Comparison of ENCODE assay signal across 17 cellular contexts in the genomic region with DNA sequence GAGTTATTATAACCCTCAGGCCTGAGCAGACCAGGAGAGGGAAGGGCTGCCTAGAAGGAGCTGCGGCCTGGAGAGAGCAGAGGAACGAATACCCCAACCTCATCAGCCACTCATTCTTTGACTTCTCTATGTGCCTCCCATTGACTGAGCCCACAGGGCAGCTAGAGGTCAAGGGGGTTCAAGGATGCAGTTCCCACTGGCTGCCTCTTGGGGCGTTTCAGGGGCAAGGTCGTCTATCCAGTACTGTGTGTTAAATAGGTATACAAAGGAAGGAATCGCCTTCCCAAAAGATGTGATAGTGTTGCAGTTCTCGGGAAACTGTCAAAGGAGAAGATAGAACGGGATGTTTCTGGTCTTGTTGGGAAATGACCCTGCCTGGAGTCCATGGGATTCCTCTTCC.
DNase-seq lines count a peak whose midpoint lies in the region; ATAC-seq, FAIRE-seq and TF ChIP-seq lines count a peak whose summit lies in the region.
"Had no signal": no experiment of that assay in that cellular context is flagged by ENCODE, and none has a peak within 500 bp of the region (broad histone marks: within the 10 kb centered on the region; RNA-seq: fewer than 3 reads in every experiment).

No MANE protein-coding gene starts in this region.

- H3K4me3 ChIP-seq in SK-N-SH (ENCODE audit: low read depth in 2 of 2, low read length in 1 of 2) (no peak overlapping the region), H7 (ENCODE audit: insufficient read depth, low read depth, low read length) (no peak overlapping the region), K562 (no peak overlapping the region), mucosa of descending colon (no peak overlapping the region)
- H3K4me3 ChIP-seq: A549, upper lobe of left lung had no signal

- H3F3A ChIP-seq in SK-N-SH (replicated peaks; ENCODE audit: insufficient read depth): no peaks in the 10 kb centered on the region

- CTCF ChIA-PET in SK-N-SH (lab: Yijun Ruan, JAX) (interaction anchor here (1.1 kb wide), 1 partner anchor 9 kb away, joined by 4 read pairs; no protein-coding TSS in a partner anchor), K562 (lab: Yijun Ruan, JAX; ENCODE audit: low intra/inter-chr PET ratio) (no interaction called here)

- H3K36me3 ChIP-seq in SK-N-SH (replicated peaks in 1 of 2; ENCODE audit: control insufficient read depth in 1 of 2, insufficient read depth in 2 of 2, low read length in 1 of 2): no peaks in the 10 kb centered on the region
- no peaks in the 10 kb centered on the region for H3K36me3 ChIP-seq in H7 (replicated peaks; ENCODE audit: control insufficient read depth, insufficient read depth, low read length)
- H3K36me3 ChIP-seq in K562 (ENCODE audit: control insufficient read depth, insufficient read depth, low read length): no peaks in the 10 kb centered on the region
- H3K36me3 ChIP-seq in mucosa of descending colon (ENCODE audit: low read depth): no peaks in the 10 kb centered on the region
- H3K36me3 ChIP-seq: upper lobe of left lung had no signal

- no peak for TF ChIP-seq EP300 in SK-N-SH (IDR thresholded peaks at IDR 0.05; ENCODE audit: borderline replicate concordance in 1 of 2, low read depth in 1 of 2, low read length in 1 of 2)
- TF ChIP-seq EP300 in K562 (IDR thresholded peaks at IDR 0.05; ENCODE audit: low read length): no peak

- no TSS peak for BruUV-seq in K562 (replicated peaks; lab: Mats Ljungman, UMichigan)

- H3K9me3 ChIP-seq in SK-N-SH (no peaks in the 10 kb centered on the region), K562 (replicated peaks; ENCODE audit: control insufficient read depth, insufficient read depth, low read depth, low read length) (no peaks in the 10 kb centered on the region), mucosa of descending colon (no peaks in the 10 kb centered on the region)
- H3K9me3 ChIP-seq: A549, upper lobe of left lung had no signal

- H3K9ac ChIP-seq in SK-N-SH (no peak overlapping the region), K562 (ENCODE audit: insufficient read depth in 1 of 2, low read depth in 2 of 2, low read length in 2 of 2) (no peak overlapping the region)

- TF ChIP-seq CTCF in SK-N-SH (IDR thresholded peaks at IDR 0.05): peak; percentile 37; the same call in 1 of the 2 replicates
- TF ChIP-seq CTCF in K562 (IDR thresholded peaks at IDR 0.05 in 2 of 3, conservative IDR thresholded peaks at IDR 0.05 in 1 of 3; ENCODE audit: insufficient read depth in 2 of 3, low read depth in 1 of 3, low read length in 3 of 3): peak; percentile 43 to 69 (median 45)
- no peak for TF ChIP-seq CTCF in mucosa of descending colon (IDR thresholded peaks at IDR 0.05)

- POLR2A ChIA-PET in SK-N-SH (lab: Yijun Ruan, JAX): no interaction called here
- POLR2A ChIA-PET in K562 (lab: Yijun Ruan, JAX): interaction anchor here (1.2 kb wide), 1 partner anchor 9 kb away, joined by 4 read pairs; no protein-coding TSS in a partner anchor

- TF ChIP-seq RAD21 in SK-N-SH (IDR thresholded peaks at IDR 0.05; ENCODE audit: low read length) (no peak), K562 (CRISPR knock-in tag; conservative IDR thresholded peaks at IDR 0.05 in 1 of 2, IDR thresholded peaks at IDR 0.05 in 1 of 2) (no peak)

- no peaks in the 10 kb centered on the region; the same call in 1 of the 2 replicates for H3K27me3 ChIP-seq in SK-N-SH (ENCODE audit: insufficient read depth)
- no peaks in the 10 kb centered on the region; the same call in 1 of the 2 replicates for H3K27me3 ChIP-seq in H7 (ENCODE audit: control insufficient read depth, insufficient read depth, low read length)
- peaks cover 0 to 11% of the 10 kb centered on the region in 2 experiments; a peak in 2 of 5 replicates for H3K27me3 ChIP-seq in K562 (ENCODE audit: control insufficient read depth in 2 of 2, insufficient read depth in 2 of 2, low read length in 2 of 2)
- H3K27me3 ChIP-seq: upper lobe of left lung had no signal

- H4K20me1 ChIP-seq in SK-N-SH (ENCODE audit: insufficient read depth) (no peaks in the 10 kb centered on the region), K562 (replicated peaks; ENCODE audit: control insufficient read depth, insufficient read depth, low read length) (no peaks in the 10 kb centered on the region)

- DNase-seq in SK-N-SH (peak; percentile 31), H7 (peak; percentile 79), K562 (ENCODE audit: extremely low read depth in 1 of 4, low spot score in 3 of 4) (peak; percentile 39 to 57 (median 53)), mucosa of descending colon (no peak), NCI-H2196 (lab: John Stamatoyannopoulos, UW; ENCODE audit: unreplicated experiment) (no peak)
- DNase-seq: activated CD8-positive, alpha-beta memory T cell treated with anti-CD3 and anti-CD28 coated beads for 24 hours; DMS 273 treated with DMSO at 0.1 percent for 48 hours; NCI-H1048; NCI-H748 treated with DMSO at 0.1 percent for 48 hours; upper lobe of left lung had no signal

- H3K4me2 ChIP-seq in SK-N-SH: no peak overlapping the region
- no peak overlapping the region for H3K4me2 ChIP-seq in K562 (ENCODE audit: insufficient read depth, low read length)
- H3K4me2 ChIP-seq: A549 had no signal

- no peaks in the 10 kb centered on the region for H3K9me1 ChIP-seq in K562 (ENCODE audit: control insufficient read depth, insufficient read depth, low read length)

- H3K9me2 ChIP-seq in SK-N-SH: no peaks in the 10 kb centered on the region

- no peak overlapping the region for H2AFZ ChIP-seq in SK-N-SH (ENCODE audit: low read depth)
- H2AFZ ChIP-seq in K562 (ENCODE audit: low read depth, low read length): no peak overlapping the region

- in situ Hi-C loops in K562 (cut with MboI): no loop called here

- no peak overlapping the region for H3K27ac ChIP-seq in SK-N-SH (ENCODE audit: low read depth in 2 of 2, low read length in 1 of 2)
- H3K27ac ChIP-seq in K562 (ENCODE audit: extremely low read depth, low read depth, low read length): no peak overlapping the region
- H3K27ac ChIP-seq: A549 had no signal

- ATAC-seq in SK-N-SH treated with all-trans-retinoic acid at 6 μM for 48 hours (no peak), K562 (peak; percentile 92), mucosa of descending colon (peak; percentile 60), GM21825 (IDR thresholded peaks at IDR 0.05; ENCODE audit: unreplicated experiment) (no peak), HG03175 (IDR thresholded peaks at IDR 0.05; ENCODE audit: unreplicated experiment) (no peak)
- ATAC-seq: A549; activated naive CD4-positive, alpha-beta T cell treated with anti-CD3 and anti-CD28 coated beads, Interleukin-2, amount 50 U/mL, for 72 hours had no signal

- peak; percentile 79 for FAIRE-seq in K562 (lab: Jason Lieb, UNC)
- FAIRE-seq: A549, GM18507, islet of Langerhans had no signal

- TF ChIP-seq POLR2A in K562 (conservative IDR thresholded peaks at IDR 0.05): no peak

- intact Hi-C loops in K562 (cut with micrococcal nuclease) (no loop called here), mucosa of descending colon (cut with DNase I, micrococcal nuclease) (no loop called here)

- H3K4me1 ChIP-seq in SK-N-SH (ENCODE audit: control insufficient read depth in 1 of 2, insufficient read depth in 2 of 2, low read depth in 1 of 2, low read length in 1 of 2): no peaks in the 10 kb centered on the region
- peaks cover 0 to 11% of the 10 kb centered on the region in 2 experiments; a peak in 2 of 5 replicates for H3K4me1 ChIP-seq in K562 (replicated peaks in 1 of 2; ENCODE audit: control insufficient read depth in 2 of 2, insufficient read depth in 2 of 2, low read length in 2 of 2)
- no peaks in the 10 kb centered on the region for H3K4me1 ChIP-seq in mucosa of descending colon (ENCODE audit: low read depth)
- H3K4me1 ChIP-seq: A549, upper lobe of left lung had no signal

- H3K79me2 ChIP-seq in SK-N-SH (ENCODE audit: insufficient read depth) (no peaks in the 10 kb centered on the region), K562 (ENCODE audit: control insufficient read depth, insufficient read depth, low read length) (no peaks in the 10 kb centered on the region)

- WGBS in SK-N-SH (ENCODE audit: low lambda C conversion rate): 13% methylated on average over 6 of the region's 7 CpGs
- WGBS in K562 (ENCODE audit: insufficient coverage, low coverage, missing lambda C conversion rate): 0% methylated on average over 7 of the region's 7 CpGs

TF ChIP-seq in SK-N-SH, 30 proteins besides CTCF, POLR2A, EP300 and RAD21 (continues in another document):
- TF ChIP-seq GABPA (IDR thresholded peaks at IDR 0.05; ENCODE audit: low read depth): no peak
- no peak for TF ChIP-seq GATA2 (CRISPR knock-in tag; IDR thresholded peaks at IDR 0.05)
- no peak for TF ChIP-seq RXRA (IDR thresholded peaks at IDR 0.05; ENCODE audit: borderline replicate concordance, low read depth)

TF ChIP-seq in SK-N-SH treated with all-trans-retinoic acid at 6 μM for 48 hours, 23 proteins besides CTCF, POLR2A, EP300 and RAD21 (continues in another document):
- TF ChIP-seq ESRRG (CRISPR knock-in tag; IDR thresholded peaks at IDR 0.05): no peak
- TF ChIP-seq ZFP30 (CRISPR knock-in tag; IDR thresholded peaks at IDR 0.05): no peak
- no peak for TF ChIP-seq ZNF8 (CRISPR knock-in tag; IDR thresholded peaks at IDR 0.05)
- no peak for TF ChIP-seq SNAI2 (CRISPR knock-in tag; IDR thresholded peaks at IDR 0.05)

TF ChIP-seq in K562, 482 proteins besides CTCF, POLR2A, EP300 and RAD21 (continues in another document):
- TF ChIP-seq MAFG (tag; conservative IDR thresholded peaks at IDR 0.05) (no peak), ZNF668 (CRISPR knock-in tag; IDR thresholded peaks at IDR 0.05) (no peak), SMARCE1 (IDR thresholded peaks at IDR 0.05) (no peak), SNIP1 (IDR thresholded peaks at IDR 0.05; ENCODE audit: low read depth) (no peak), CXXC5 (CRISPR knock-in tag; IDR thresholded peaks at IDR 0.05) (no peak), SPI1 (IDR thresholded peaks at IDR 0.05; ENCODE audit: borderline replicate concordance, low read depth, low read length) (no peak), KAT8 (IDR thresholded peaks at IDR 0.05; ENCODE audit: low read depth) (no peak), ZNF41 (CRISPR knock-in tag; conservative IDR thresholded peaks at IDR 0.05) (no peak)
- TF ChIP-seq, protein P1, sequence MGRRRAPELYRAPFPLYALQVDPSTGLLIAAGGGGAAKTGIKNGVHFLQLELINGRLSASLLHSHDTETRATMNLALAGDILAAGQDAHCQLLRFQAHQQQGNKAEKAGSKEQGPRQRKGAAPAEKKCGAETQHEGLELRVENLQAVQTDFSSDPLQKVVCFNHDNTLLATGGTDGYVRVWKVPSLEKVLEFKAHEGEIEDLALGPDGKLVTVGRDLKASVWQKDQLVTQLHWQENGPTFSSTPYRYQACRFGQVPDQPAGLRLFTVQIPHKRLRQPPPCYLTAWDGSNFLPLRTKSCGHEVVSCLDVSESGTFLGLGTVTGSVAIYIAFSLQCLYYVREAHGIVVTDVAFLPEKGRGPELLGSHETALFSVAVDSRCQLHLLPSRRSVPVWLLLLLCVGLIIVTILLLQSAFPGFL (CRISPR knock-in tag; IDR thresholded peaks at IDR 0.05): no peak

Comparison
In these comparisons a context has a peak if more than half of its experiments do, and no peak if none do; other contexts are left out.
1. DNase-seq: peak in SK-N-SH (single experiment), H7 (single experiment) and K562 (4 of 4); none in mucosa of descending colon (0 of 3) and NCI-H2196 (single experiment).
2. ATAC-seq: peak in K562 (single experiment) and mucosa of descending colon (single experiment); none in SK-N-SH treated with all-trans-retinoic acid at 6 μM for 48 hours (single experiment), GM21825 (single experiment) and HG03175 (single experiment).